ENCODE assay signal across 10 cellular contexts in the genomic region with DNA sequence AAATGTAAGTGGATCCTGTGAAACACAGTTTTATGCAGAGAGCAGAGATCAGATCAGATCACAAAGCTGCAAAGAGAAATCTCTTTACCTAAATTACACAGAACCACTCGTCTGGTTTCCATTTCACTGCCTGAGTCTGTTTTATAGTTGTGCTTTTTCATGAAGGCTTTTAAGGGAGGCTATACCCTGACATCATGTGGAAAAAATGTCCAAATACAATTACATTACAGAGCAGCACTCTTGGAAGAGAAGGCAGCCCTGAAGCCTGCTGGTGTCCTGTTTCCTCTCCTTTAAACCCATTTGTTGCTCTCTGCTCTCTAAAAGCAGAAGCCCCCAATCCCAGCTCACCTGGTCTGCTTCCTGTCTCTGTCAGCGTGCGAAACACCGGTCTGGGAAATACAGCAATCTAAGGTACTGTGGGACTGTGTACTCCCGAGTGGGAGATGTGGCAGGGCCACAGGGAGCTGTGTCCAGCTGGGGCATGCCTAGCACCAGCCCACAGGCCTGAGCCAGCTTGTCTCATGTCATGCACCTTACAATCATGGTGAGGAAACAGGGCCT. TPM values are rescaled to one million over a fixed set of nuclear protein-coding genes. Genes with fewer than 3 reads are reported as not detected.
DNase-seq lines count a peak whose midpoint lies in the region; ATAC-seq and TF ChIP-seq lines count a peak whose summit lies in the region.
"Had no signal": no experiment of that assay in that cellular context is flagged by ENCODE, and none has a peak within 500 bp of the region (broad histone marks: within the 10 kb centered on the region; RNA-seq: fewer than 3 reads in every experiment).

No MANE protein-coding gene starts in this region.

- no peaks in the 10 kb centered on the region for H3K4me1 Mint-ChIP-seq in natural killer cell treated with Interleukin-12 subunit alpha and Interleukin-12 subunit beta and Interleukin-15 and Interleukin-18, amount 100 ng/mL, for 72 hours (ENCODE audit: low read depth in 2 of 2)
- H3K4me1 Mint-ChIP-seq in natural killer cell: no peaks in the 10 kb centered on the region
- H3K4me1 Mint-ChIP-seq in activated T-helper 2 cell treated with anti-CD3 and anti-CD28 coated beads, Interferon-gamma antibody, Interleukin-2, Interleukin-4, amounts not matched to agents 10 μg/mL and 5 μg/mL and 100 μg/mL, durations not matched to agents 14 hours and 24 hours and 36 hours (ENCODE audit: low read depth): peaks cover 3% of the 10 kb centered on the region

- no peak overlapping the region for H3K27ac Mint-ChIP-seq in natural killer cell treated with Interleukin-12 subunit alpha and Interleukin-12 subunit beta and Interleukin-15 and Interleukin-18, amount 100 ng/mL, for 72 hours
- H3K27ac Mint-ChIP-seq in natural killer cell: no peak overlapping the region
- H3K27ac Mint-ChIP-seq in activated T-helper 2 cell treated with anti-CD3 and anti-CD28 coated beads, Interferon-gamma antibody, Interleukin-2, Interleukin-4, amounts not matched to agents 10 μg/mL and 5 μg/mL and 100 μg/mL, durations not matched to agents 14 hours and 24 hours and 36 hours: no peak overlapping the region

- no peaks in the 10 kb centered on the region for H3K27me3 Mint-ChIP-seq in natural killer cell treated with Interleukin-12 subunit alpha and Interleukin-12 subunit beta and Interleukin-15 and Interleukin-18, amount 100 ng/mL, for 72 hours
- no peaks in the 10 kb centered on the region for H3K27me3 Mint-ChIP-seq in natural killer cell (ENCODE audit: low read depth in 2 of 2)
- no peaks in the 10 kb centered on the region for H3K27me3 Mint-ChIP-seq in activated T-helper 2 cell treated with anti-CD3 and anti-CD28 coated beads, Interferon-gamma antibody, Interleukin-2, Interleukin-4, amounts not matched to agents 10 μg/mL and 5 μg/mL and 100 μg/mL, durations not matched to agents 14 hours and 24 hours and 36 hours (ENCODE audit: low read depth)

- peak; percentile 43 to 60 for ATAC-seq in natural killer cell treated with Interleukin-12 subunit alpha and Interleukin-12 subunit beta and Interleukin-15 and Interleukin-18, amount 100 ng/mL, for 72 hours
- no peak for ATAC-seq in natural killer cell
- peak; percentile 36 for ATAC-seq in esophagus mucosa
- no peak for ATAC-seq in HG03139 (IDR thresholded peaks at IDR 0.05; ENCODE audit: unreplicated experiment)
- ATAC-seq in GM18909 (IDR thresholded peaks at IDR 0.05; ENCODE audit: poor library complexity, unreplicated experiment): no peak

- no peak overlapping the region for H3K4me3 Mint-ChIP-seq in natural killer cell treated with Interleukin-12 subunit alpha and Interleukin-12 subunit beta and Interleukin-15 and Interleukin-18, amount 100 ng/mL, for 72 hours
- no peak overlapping the region for H3K4me3 Mint-ChIP-seq in natural killer cell
- H3K4me3 Mint-ChIP-seq in activated T-helper 2 cell treated with anti-CD3 and anti-CD28 coated beads, Interferon-gamma antibody, Interleukin-2, Interleukin-4, amounts not matched to agents 10 μg/mL and 5 μg/mL and 100 μg/mL, durations not matched to agents 14 hours and 24 hours and 36 hours (ENCODE audit: low read depth): no peak overlapping the region

- intact Hi-C loops in natural killer cell (cut with micrococcal nuclease): no loop called here
- intact Hi-C loops in activated T-helper 2 cell treated with anti-CD3 and anti-CD28 coated beads, Interferon-gamma antibody, Interleukin-2, Interleukin-4, amounts not matched to agents 10 μg/mL and 5 μg/mL and 100 μg/mL, durations not matched to agents 14 hours and 24 hours and 36 hours (cut with micrococcal nuclease): loop anchor here (5.0 kb wide), 1 partner anchor 231 kb away; no protein-coding TSS in a partner anchor

- peaks cover 5% of the 10 kb centered on the region for H3K36me3 Mint-ChIP-seq in natural killer cell treated with Interleukin-12 subunit alpha and Interleukin-12 subunit beta and Interleukin-15 and Interleukin-18, amount 100 ng/mL, for 72 hours
- H3K36me3 Mint-ChIP-seq in natural killer cell: no peaks in the 10 kb centered on the region
- H3K36me3 Mint-ChIP-seq in activated T-helper 2 cell treated with anti-CD3 and anti-CD28 coated beads, Interferon-gamma antibody, Interleukin-2, Interleukin-4, amounts not matched to agents 10 μg/mL and 5 μg/mL and 100 μg/mL, durations not matched to agents 14 hours and 24 hours and 36 hours (ENCODE audit: low read depth): peaks cover 5% of the 10 kb centered on the region

- no peak for TF ChIP-seq CTCF in natural killer cell (IDR thresholded peaks at IDR 0.05)

- no peaks in the 10 kb centered on the region for H3K9me3 Mint-ChIP-seq in natural killer cell treated with Interleukin-12 subunit alpha and Interleukin-12 subunit beta and Interleukin-15 and Interleukin-18, amount 100 ng/mL, for 72 hours
- H3K9me3 Mint-ChIP-seq in natural killer cell: no peaks in the 10 kb centered on the region
- no peaks in the 10 kb centered on the region for H3K9me3 Mint-ChIP-seq in activated T-helper 2 cell treated with anti-CD3 and anti-CD28 coated beads, Interferon-gamma antibody, Interleukin-2, Interleukin-4, amounts not matched to agents 10 μg/mL and 5 μg/mL and 100 μg/mL, durations not matched to agents 14 hours and 24 hours and 36 hours

- DNase-seq in natural killer cell treated with Interleukin-12 subunit alpha and Interleukin-12 subunit beta and Interleukin-15 and Interleukin-18, amount 100 ng/mL, for 72 hours (ENCODE audit: low spot score): no peak
- DNase-seq in natural killer cell (no peak), myocyte (ENCODE audit: low read depth) (peak; percentile 54), mesenteric fat pad (ENCODE audit: low spot score) (no peak)
- no peak for DNase-seq in activated T-helper 2 cell treated with anti-CD3 and anti-CD28 coated beads, Interferon-gamma antibody, Interleukin-2, Interleukin-4, amounts not matched to agents 10 μg/mL and 5 μg/mL and 100 μg/mL, durations not matched to agents 14 hours and 24 hours and 36 hours (ENCODE audit: low spot score)
- DNase-seq: ACHN; activated CD8-positive, alpha-beta memory T cell treated with anti-CD3 and anti-CD28 coated beads, Interleukin-2, amount 50 U/mL, for 4 hours had no signal

RNA-seq across cellular contexts. Expression of gene ZFP36L2, which starts 24.8 kb away (rescaled TPM):
- 10 to 100 TPM; 22.3 to 24.7 TPM for total RNA-seq in natural killer cell treated with Interleukin-12 subunit alpha and Interleukin-12 subunit beta and Interleukin-15 and Interleukin-18, amount 100 ng/mL, for 72 hours
- total RNA-seq in natural killer cell (100 to 1,000 TPM; 376 to 428 (median 418) TPM), esophagus mucosa (71.0 TPM), myocyte (6.1 and 6.2 TPM in 2 replicates), mesenteric fat pad (237 TPM)
- 10.3 TPM for polyA plus RNA-seq in myocyte (2012)
- total RNA-seq in activated T-helper 2 cell treated with anti-CD3 and anti-CD28 coated beads, Interferon-gamma antibody, Interleukin-2, Interleukin-4, amounts not matched to agents 10 μg/mL and 5 μg/mL and 100 μg/mL, durations not matched to agents 14 hours and 24 hours and 36 hours: 114 TPM in 2 replicates

Comparison
In these comparisons a context has a peak if more than half of its experiments do, and no peak if none do; other contexts are left out.
1. ATAC-seq: peak in natural killer cell treated with Interleukin-12 subunit alpha and Interleukin-12 subunit beta and Interleukin-15 and Interleukin-18, amount 100 ng/mL, for 72 hours (2 of 2) and esophagus mucosa (single experiment); none in natural killer cell (0 of 3), HG03139 (single experiment) and GM18909 (single experiment).